ENCODE assay signal across 20 cellular contexts in the genomic region with DNA sequence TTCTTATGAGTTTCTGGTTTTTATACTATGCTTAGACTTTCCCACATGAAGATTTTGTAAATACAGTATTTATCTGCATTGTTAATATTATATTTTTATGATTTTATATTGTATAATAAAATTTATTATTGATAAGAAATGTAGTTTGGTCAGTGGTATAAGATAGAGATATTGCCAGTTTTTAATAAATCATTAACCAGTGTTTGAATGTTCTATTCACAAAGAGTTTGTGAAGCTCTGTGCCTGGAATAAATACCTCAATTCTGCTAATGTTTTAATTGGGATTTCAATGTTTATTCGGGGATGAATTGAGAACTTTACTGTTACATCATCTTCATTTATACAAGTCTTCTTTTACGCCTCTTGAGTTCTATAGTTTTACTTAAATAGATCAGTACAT.
"Had no signal": no experiment of that assay in that cellular context is flagged by ENCODE, and none has a peak within 500 bp of the region (broad histone marks: within the 10 kb centered on the region; RNA-seq: fewer than 3 reads in every experiment).

No MANE protein-coding gene starts in this region.

- H3K27ac Mint-ChIP-seq: endodermal cell, naive B cell, nephron had no signal

- ATAC-seq: heart right ventricle, psoas muscle, sciatic nerve had no signal

- H3K9me3 ChIP-seq: heart right ventricle, left ventricle myocardium inferior, psoas muscle, upper lobe of left lung, uterus had no signal

- H3K27me3 ChIP-seq: heart right ventricle, upper lobe of left lung, uterus had no signal

- H3K4me3 ChIP-seq: coronary artery, heart right ventricle, left ventricle myocardium inferior, lung, psoas muscle, upper lobe of left lung, uterus had no signal

- H3K4me1 ChIP-seq: parathyroid adenoma, upper lobe of left lung, uterus had no signal

- DNase-seq: effector CD4-positive, alpha-beta T cell; endodermal cell; heart right ventricle; hypothalamus; islet precursor cell; left ventricle myocardium inferior; mesenchymal stem cell; midbrain; naive B cell; occipital lobe; psoas muscle; retina; stimulated activated naive CD4-positive, alpha-beta T cell treated with Interleukin-2 at 50 U/mL for 16 hours; upper lobe of left lung; uterus had no signal

- H3K27me3 Mint-ChIP-seq: naive B cell had no signal

- H3K4me3 Mint-ChIP-seq: endodermal cell, naive B cell, nephron had no signal

- H3K36me3 ChIP-seq: uterus had no signal

- H3K9me3 Mint-ChIP-seq: endodermal cell, naive B cell, nephron had no signal

- H3K27ac ChIP-seq: coronary artery, heart right ventricle, left ventricle myocardium inferior, parathyroid adenoma, psoas muscle, upper lobe of left lung, uterus had no signal
